Comparison of ENCODE assay signal across 1 cellular context in genomic region chr7:96709381-96710228, GRCh38.
A peak's percentile ranks its signal among the peaks of the same experiment; 100 is the strongest.
TF ChIP-seq lines count a peak whose summit lies in the region.

Gene SEM1, minus strand, starts transcription at chr7:96709846. Its CDS starts 83 bp downstream, at chr7:96709763.

TF ChIP-seq in WTC11, 78 proteins besides CTCF, POLR2A, EP300 and RAD21 (continued from another document and continues in another):
- TF ChIP-seq, protein P1, sequence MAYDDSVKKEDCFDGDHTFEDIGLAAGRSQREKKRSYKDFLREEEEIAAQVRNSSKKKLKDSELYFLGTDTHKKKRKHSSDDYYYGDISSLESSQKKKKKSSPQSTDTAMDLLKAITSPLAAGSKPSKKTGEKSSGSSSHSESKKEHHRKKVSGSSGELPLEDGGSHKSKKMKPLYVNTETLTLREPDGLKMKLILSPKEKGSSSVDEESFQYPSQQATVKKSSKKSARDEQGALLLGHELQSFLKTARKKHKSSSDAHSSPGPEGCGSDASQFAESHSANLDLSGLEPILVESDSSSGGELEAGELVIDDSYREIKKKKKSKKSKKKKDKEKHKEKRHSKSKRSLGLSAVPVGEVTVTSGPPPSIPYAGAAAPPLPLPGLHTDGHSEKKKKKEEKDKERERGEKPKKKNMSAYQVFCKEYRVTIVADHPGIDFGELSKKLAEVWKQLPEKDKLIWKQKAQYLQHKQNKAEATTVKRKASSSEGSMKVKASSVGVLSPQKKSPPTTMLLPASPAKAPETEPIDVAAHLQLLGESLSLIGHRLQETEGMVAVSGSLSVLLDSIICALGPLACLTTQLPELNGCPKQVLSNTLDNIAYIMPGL (CRISPR knock-in tag; IDR thresholded peaks at IDR 0.05) = 0 out of 2 replicates have a peak, but pooled peaks have one; percentile 28
- no peak for TF ChIP-seq ZNF263 (CRISPR knock-in tag; IDR thresholded peaks at IDR 0.05; ENCODE audit: low read depth)
- TF ChIP-seq, protein P2, sequence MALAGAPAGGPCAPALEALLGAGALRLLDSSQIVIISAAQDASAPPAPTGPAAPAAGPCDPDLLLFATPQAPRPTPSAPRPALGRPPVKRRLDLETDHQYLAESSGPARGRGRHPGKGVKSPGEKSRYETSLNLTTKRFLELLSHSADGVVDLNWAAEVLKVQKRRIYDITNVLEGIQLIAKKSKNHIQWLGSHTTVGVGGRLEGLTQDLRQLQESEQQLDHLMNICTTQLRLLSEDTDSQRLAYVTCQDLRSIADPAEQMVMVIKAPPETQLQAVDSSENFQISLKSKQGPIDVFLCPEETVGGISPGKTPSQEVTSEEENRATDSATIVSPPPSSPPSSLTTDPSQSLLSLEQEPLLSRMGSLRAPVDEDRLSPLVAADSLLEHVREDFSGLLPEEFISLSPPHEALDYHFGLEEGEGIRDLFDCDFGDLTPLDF (CRISPR knock-in tag; IDR thresholded peaks at IDR 0.05) = no peak
- TF ChIP-seq, protein P3, sequence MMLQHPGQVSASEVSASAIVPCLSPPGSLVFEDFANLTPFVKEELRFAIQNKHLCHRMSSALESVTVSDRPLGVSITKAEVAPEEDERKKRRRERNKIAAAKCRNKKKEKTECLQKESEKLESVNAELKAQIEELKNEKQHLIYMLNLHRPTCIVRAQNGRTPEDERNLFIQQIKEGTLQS (CRISPR knock-in tag; conservative IDR thresholded peaks at IDR 0.05) = no peak
- no peak for TF ChIP-seq ZNF416 (CRISPR knock-in tag; IDR thresholded peaks at IDR 0.05)
- no peak for TF ChIP-seq FOXJ3 (CRISPR knock-in tag; IDR thresholded peaks at IDR 0.05; ENCODE audit: borderline replicate concordance)
- no peak for TF ChIP-seq NFE2L1 (CRISPR knock-in tag; IDR thresholded peaks at IDR 0.05)
- no peak for TF ChIP-seq NR2C2 (CRISPR knock-in tag; IDR thresholded peaks at IDR 0.05)
- TF ChIP-seq GTF2I (CRISPR knock-in tag; conservative IDR thresholded peaks at IDR 0.05) = no peak
- TF ChIP-seq ETV6 (CRISPR knock-in tag; IDR thresholded peaks at IDR 0.05) = peak; percentile 55; the same call in 1 of the 2 replicates
- TF ChIP-seq ZNF281 (CRISPR knock-in tag; IDR thresholded peaks at IDR 0.05) = no peak
- TF ChIP-seq KAT7 (CRISPR knock-in tag; IDR thresholded peaks at IDR 0.05; ENCODE audit: borderline replicate concordance) = no peak
- no peak for TF ChIP-seq GABPB1 (CRISPR knock-in tag; IDR thresholded peaks at IDR 0.05)
- TF ChIP-seq, protein P4, sequence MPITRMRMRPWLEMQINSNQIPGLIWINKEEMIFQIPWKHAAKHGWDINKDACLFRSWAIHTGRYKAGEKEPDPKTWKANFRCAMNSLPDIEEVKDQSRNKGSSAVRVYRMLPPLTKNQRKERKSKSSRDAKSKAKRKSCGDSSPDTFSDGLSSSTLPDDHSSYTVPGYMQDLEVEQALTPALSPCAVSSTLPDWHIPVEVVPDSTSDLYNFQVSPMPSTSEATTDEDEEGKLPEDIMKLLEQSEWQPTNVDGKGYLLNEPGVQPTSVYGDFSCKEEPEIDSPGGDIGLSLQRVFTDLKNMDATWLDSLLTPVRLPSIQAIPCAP (CRISPR knock-in tag; IDR thresholded peaks at IDR 0.05) = no peak
- peak; percentile 30; the same call in 1 of the 2 replicates for TF ChIP-seq TEAD1 (CRISPR knock-in tag; IDR thresholded peaks at IDR 0.05)
- TF ChIP-seq, protein P5, sequence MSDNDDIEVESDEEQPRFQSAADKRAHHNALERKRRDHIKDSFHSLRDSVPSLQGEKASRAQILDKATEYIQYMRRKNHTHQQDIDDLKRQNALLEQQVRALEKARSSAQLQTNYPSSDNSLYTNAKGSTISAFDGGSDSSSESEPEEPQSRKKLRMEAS (CRISPR knock-in tag; IDR thresholded peaks at IDR 0.05) = 0 out of 2 replicates have a peak, but pooled peaks have one; percentile 27
- no peak for TF ChIP-seq ZNF219 (CRISPR knock-in tag; IDR thresholded peaks at IDR 0.05; ENCODE audit: borderline replicate concordance)
- no peak for TF ChIP-seq ZNF532 (CRISPR knock-in tag; IDR thresholded peaks at IDR 0.05; ENCODE audit: borderline replicate concordance)
- TF ChIP-seq FOXP4 (CRISPR knock-in tag; IDR thresholded peaks at IDR 0.05) = no peak
- no peak for TF ChIP-seq TEAD4 (CRISPR knock-in tag; IDR thresholded peaks at IDR 0.05)
- no peak for TF ChIP-seq PREB (CRISPR knock-in tag; IDR thresholded peaks at IDR 0.05; ENCODE audit: borderline replicate concordance)
- no peak for TF ChIP-seq RELA (CRISPR knock-in tag; IDR thresholded peaks at IDR 0.05; ENCODE audit: borderline replicate concordance)
- TF ChIP-seq ARID4B (CRISPR knock-in tag; IDR thresholded peaks at IDR 0.05; ENCODE audit: borderline replicate concordance) = no peak
- no peak for TF ChIP-seq NFATC4 (CRISPR knock-in tag; IDR thresholded peaks at IDR 0.05)
- no peak for TF ChIP-seq ATF6 (CRISPR knock-in tag; IDR thresholded peaks at IDR 0.05)
- TF ChIP-seq EMX1 (CRISPR knock-in tag; IDR thresholded peaks at IDR 0.05) = no peak
- no peak for TF ChIP-seq ATF2 (CRISPR knock-in tag; IDR thresholded peaks at IDR 0.05; ENCODE audit: borderline replicate concordance, low read depth)
- peak; percentile 52 for TF ChIP-seq FOXK1 (CRISPR knock-in tag; IDR thresholded peaks at IDR 0.05)
- peak; percentile 65; the same call in 1 of the 2 replicates for TF ChIP-seq E2F5 (CRISPR knock-in tag; IDR thresholded peaks at IDR 0.05)
